Comparison of ENCODE assay signal across 24 cellular contexts in the genomic region with DNA sequence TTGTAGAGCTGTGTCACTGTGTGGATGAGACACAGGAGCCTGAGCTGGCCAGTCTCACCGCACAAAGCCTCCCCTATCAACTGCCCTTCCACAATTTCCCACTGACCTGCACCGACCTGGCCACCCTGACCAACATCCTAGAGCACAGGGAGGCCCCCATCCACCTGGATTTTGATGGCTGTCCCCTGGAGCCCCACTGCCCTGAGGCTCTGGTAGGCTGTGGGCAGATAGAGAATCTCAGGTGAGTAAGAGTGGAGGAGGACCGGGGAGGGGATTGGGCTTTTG. TPM values are rescaled to one million over a fixed set of nuclear protein-coding genes. Genes with fewer than 3 reads are reported as not detected.
A peak's percentile ranks its signal among the peaks of the same experiment; 100 is the strongest.
DNase-seq lines count a peak whose midpoint lies in the region; ATAC-seq and TF ChIP-seq lines count a peak whose summit lies in the region.
"Had no signal": no experiment of that assay in that cellular context is flagged by ENCODE, and none has a peak within 500 bp of the region (broad histone marks: within the 10 kb centered on the region; RNA-seq: fewer than 3 reads in every experiment).

No MANE protein-coding gene starts in this region.

- H4K20me1 ChIP-seq in OCI-LY7 (ENCODE audit: insufficient read depth, low read length) = no peaks in the 10 kb centered on the region

- CTCF ChIA-PET in CD4-positive, alpha-beta memory T cell (lab: Charles Lee; ENCODE audit: partially characterized antibody) = interaction anchor here (1.0 to 2.4 kb wide), 4 partner anchors 11 to 61 kb away, joined by 3 to 15 read pairs (median 6); no protein-coding TSS in a partner anchor
- CTCF ChIA-PET in naive thymus-derived CD4-positive, alpha-beta T cell (lab: Charles Lee) = interaction anchor here (4.5 kb wide), 1 partner anchor 13 kb away, joined by 28 read pairs; no protein-coding TSS in a partner anchor
- CTCF ChIA-PET in OCI-LY7 (lab: Charles Lee; ENCODE audit: unreplicated experiment) = no interaction called here

- H3K79me2 ChIP-seq in OCI-LY7 (ENCODE audit: insufficient read depth, low read depth, low read length) = no peaks in the 10 kb centered on the region

- peaks cover 80% of the 10 kb centered on the region for H3K36me3 ChIP-seq in CD4-positive, CD25-positive, alpha-beta regulatory T cell (ENCODE audit: control insufficient read depth, insufficient read depth, low read length)
- peaks cover 42% of the 10 kb centered on the region for H3K36me3 ChIP-seq in CD4-positive, alpha-beta memory T cell (ENCODE audit: insufficient read depth, low read length)
- H3K36me3 ChIP-seq in naive thymus-derived CD4-positive, alpha-beta T cell (ENCODE audit: control insufficient read depth in 2 of 3, insufficient read depth in 3 of 3, low read length in 3 of 3) = peaks cover 19 to 79% (median 22%) of the 10 kb centered on the region in 3 experiments
- H3K36me3 ChIP-seq in OCI-LY7 (ENCODE audit: insufficient read depth, low read length) = peaks cover 90% of the 10 kb centered on the region

- no peaks in the 10 kb centered on the region for H3K9me3 ChIP-seq in CD4-positive, CD25-positive, alpha-beta regulatory T cell (ENCODE audit: control insufficient read depth in 2 of 2, low read length in 2 of 2)
- no peaks in the 10 kb centered on the region for H3K9me3 ChIP-seq in CD4-positive, alpha-beta memory T cell (ENCODE audit: control insufficient read depth in 1 of 2, low read length in 2 of 2)
- no peaks in the 10 kb centered on the region for H3K9me3 ChIP-seq in naive thymus-derived CD4-positive, alpha-beta T cell (ENCODE audit: control insufficient read depth in 2 of 3, low read length in 3 of 3)
- H3K9me3 ChIP-seq in OCI-LY7 (ENCODE audit: low read length) = no peaks in the 10 kb centered on the region
- H3K9me3 ChIP-seq: lower lobe of right lung, SK-N-SH, tibial nerve had no signal

- no peak for TF ChIP-seq CTCF in OCI-LY7 (conservative IDR thresholded peaks at IDR 0.05; ENCODE audit: low read length)

- no peak overlapping the region for H3K27ac ChIP-seq in CD4-positive, CD25-positive, alpha-beta regulatory T cell (ENCODE audit: insufficient read depth, low read length, poor library complexity, severe bottlenecking)
- no peak overlapping the region for H3K27ac ChIP-seq in CD4-positive, alpha-beta memory T cell (ENCODE audit: low read depth, low read length)
- no peak overlapping the region for H3K27ac ChIP-seq in naive thymus-derived CD4-positive, alpha-beta T cell (ENCODE audit: low read depth, low read length)
- no peak overlapping the region for H3K27ac ChIP-seq in OCI-LY7 (ENCODE audit: low read depth, low read length, poor library complexity, severe bottlenecking)
- H3K27ac ChIP-seq: lower lobe of right lung, tibial nerve had no signal

- H3K4me3 Mint-ChIP-seq in CD4-positive, CD25-positive, alpha-beta regulatory T cell = peak overlapping the region in 2 of 4 donors; percentile 3 to 33
- no peak overlapping the region for H3K4me3 Mint-ChIP-seq in CD4-positive, alpha-beta memory T cell
- H3K4me3 Mint-ChIP-seq in activated T-helper 17 cell treated with anti-CD3 and anti-CD28 coated beads, Interleukin-2, amount 50 U/mL, for 72 hours = no peak overlapping the region
- peak overlapping the region in 4 of 10 donors; percentile 42 to 53 (median 46) for H3K4me3 Mint-ChIP-seq in naive thymus-derived CD4-positive, alpha-beta T cell
- H3K4me3 Mint-ChIP-seq in stimulated activated naive CD8-positive, alpha-beta T cell treated with anti-CD3 and anti-CD28 coated beads, Interleukin-15, amount 100 ng/mL, for 72 hours = no peak overlapping the region
- H3K4me3 Mint-ChIP-seq: HFFc6 had no signal

- H3K4me2 ChIP-seq in OCI-LY7 (ENCODE audit: low read length) = no peak overlapping the region
- H3K4me2 ChIP-seq: SK-N-SH had no signal

- no peak overlapping the region for H2AFZ ChIP-seq in OCI-LY7 (ENCODE audit: low read length)

- no peak for DNase-seq in CD4-positive, CD25-positive, alpha-beta regulatory T cell
- no peak for DNase-seq in CD4-positive, alpha-beta memory T cell
- no peak for DNase-seq in naive thymus-derived CD4-positive, alpha-beta T cell
- no peak for DNase-seq in OCI-LY7 (ENCODE audit: low spot score)
- DNase-seq in stimulated activated naive CD8-positive, alpha-beta T cell treated with anti-CD3 and anti-CD28 coated beads, Interleukin-15, amount 100 ng/mL, for 72 hours = no peak
- DNase-seq: activated CD4-positive, CD25-positive, alpha-beta regulatory T cell; activated gamma-delta T cell; COR-L47; DMS79; effector CD4-positive, alpha-beta T cell; foreskin melanocyte; HFFc6; NCI-H146; NCI-H524; SK-N-SH; stimulated activated naive CD8-positive, alpha-beta T cell treated with anti-CD3 and anti-CD28 coated beads, Interleukin-15, Interleukin-2, amounts not matched to agents 100 U/mL and 50 U/mL, for 24 hours; T1000 had no signal

- H3K27ac Mint-ChIP-seq in CD4-positive, CD25-positive, alpha-beta regulatory T cell = peak overlapping the region; percentile 72 to 90 (median 89)
- peak overlapping the region; percentile 44 to 89 (median 79) for H3K27ac Mint-ChIP-seq in CD4-positive, alpha-beta memory T cell
- H3K27ac Mint-ChIP-seq in activated T-helper 17 cell treated with anti-CD3 and anti-CD28 coated beads, Interleukin-2, amount 50 U/mL, for 72 hours = peak overlapping the region; percentile 58
- H3K27ac Mint-ChIP-seq in naive thymus-derived CD4-positive, alpha-beta T cell = peak overlapping the region; percentile 66 to 94 (median 86)
- peak overlapping the region in 1 of 2 donors; percentile 20 for H3K27ac Mint-ChIP-seq in stimulated activated naive CD8-positive, alpha-beta T cell treated with anti-CD3 and anti-CD28 coated beads, Interleukin-15, amount 100 ng/mL, for 72 hours
- H3K27ac Mint-ChIP-seq: HFFc6 had no signal

- POLR2A ChIA-PET in CD4-positive, alpha-beta memory T cell (lab: Charles Lee; ENCODE audit: partially characterized antibody) = interaction anchor here (0.7 to 11.9 kb wide), 5 partner anchors 12 to 65 kb away, joined by 3 to 162 read pairs (median 3); partner anchors contain the start of gene NLRC5
- POLR2A ChIA-PET in naive thymus-derived CD4-positive, alpha-beta T cell (lab: Charles Lee) = interaction anchor here (0.7 to 12.5 kb wide), 5 partner anchors 12 to 94 kb away, joined by 3 to 172 read pairs (median 5); partner anchors contain the start of gene NLRC5
- POLR2A ChIA-PET in OCI-LY7 (lab: Charles Lee) = interaction anchor here (0.7 to 1.4 kb wide), 2 partner anchors 16 to 57 kb away, joined by 3 to 6 read pairs; no protein-coding TSS in a partner anchor

- H3K9me2 ChIP-seq in OCI-LY7 (ENCODE audit: insufficient read depth, low read length) = no peaks in the 10 kb centered on the region
- H3K9me2 ChIP-seq: SK-N-SH had no signal

- H3K36me3 Mint-ChIP-seq in CD4-positive, CD25-positive, alpha-beta regulatory T cell = peaks cover 52% of the 10 kb centered on the region
- peaks cover 66 to 88% of the 10 kb centered on the region in 2 donors for H3K36me3 Mint-ChIP-seq in CD4-positive, alpha-beta memory T cell
- peaks cover 92% of the 10 kb centered on the region for H3K36me3 Mint-ChIP-seq in activated T-helper 17 cell treated with anti-CD3 and anti-CD28 coated beads, Interleukin-2, amount 50 U/mL, for 72 hours (ENCODE audit: low read depth)
- H3K36me3 Mint-ChIP-seq in naive thymus-derived CD4-positive, alpha-beta T cell = peaks cover 12 to 69% (median 42%) of the 10 kb centered on the region in 5 donors

- intact Hi-C loops in CD4-positive, alpha-beta memory T cell (cut with micrococcal nuclease) = no loop called here
- intact Hi-C loops in naive thymus-derived CD4-positive, alpha-beta T cell (cut with micrococcal nuclease) = no loop called here
- intact Hi-C loops in OCI-LY7 (cut with micrococcal nuclease; ENCODE audit: unreplicated experiment) = no loop called here

- no peak overlapping the region for H3K4me3 ChIP-seq in CD4-positive, CD25-positive, alpha-beta regulatory T cell (ENCODE audit: low read depth, low read length)
- H3K4me3 ChIP-seq in CD4-positive, alpha-beta memory T cell (ENCODE audit: low read length in 2 of 2) = no peak overlapping the region
- H3K4me3 ChIP-seq in naive thymus-derived CD4-positive, alpha-beta T cell (ENCODE audit: low read length) = no peak overlapping the region
- H3K4me3 ChIP-seq in OCI-LY7 (ENCODE audit: low read depth, low read length, poor library complexity, severe bottlenecking) = no peak overlapping the region
- H3K4me3 ChIP-seq: K562, lower lobe of right lung, skin epidermis, tibial nerve had no signal

- no peak for ATAC-seq in CD4-positive, CD25-positive, alpha-beta regulatory T cell (ENCODE audit: low read depth in 2 of 2)
- no peak for ATAC-seq in activated T-helper 17 cell treated with anti-CD3 and anti-CD28 coated beads, Interleukin-2, amount 50 U/mL, for 72 hours (replicated peaks)
- ATAC-seq in naive thymus-derived CD4-positive, alpha-beta T cell = no peak
- ATAC-seq in GM19351 (IDR thresholded peaks at IDR 0.05; ENCODE audit: unreplicated experiment) = no peak
- ATAC-seq in stimulated activated naive CD8-positive, alpha-beta T cell treated with anti-CD3 and anti-CD28 coated beads, Interleukin-15, amount 100 ng/mL, for 72 hours = no peak
- ATAC-seq: esophagus mucosa; K562; stimulated activated naive CD8-positive, alpha-beta T cell treated with anti-CD3 and anti-CD28 coated beads, Interleukin-15, Interleukin-2, amounts not matched to agents 100 U/mL and 50 U/mL, for 24 hours had no signal

- no TSS peak for BruUV-seq in OCI-LY7 (replicated peaks; lab: Mats Ljungman, UMichigan)

- no peaks in the 10 kb centered on the region for H3K9me3 Mint-ChIP-seq in CD4-positive, CD25-positive, alpha-beta regulatory T cell
- no peaks in the 10 kb centered on the region for H3K9me3 Mint-ChIP-seq in CD4-positive, alpha-beta memory T cell
- no peaks in the 10 kb centered on the region for H3K9me3 Mint-ChIP-seq in activated T-helper 17 cell treated with anti-CD3 and anti-CD28 coated beads, Interleukin-2, amount 50 U/mL, for 72 hours
- H3K9me3 Mint-ChIP-seq in naive thymus-derived CD4-positive, alpha-beta T cell = no peaks in the 10 kb centered on the region
- peaks cover 0 to 6% of the 10 kb centered on the region in 2 donors for H3K9me3 Mint-ChIP-seq in stimulated activated naive CD8-positive, alpha-beta T cell treated with anti-CD3 and anti-CD28 coated beads, Interleukin-15, amount 100 ng/mL, for 72 hours
- H3K9me3 Mint-ChIP-seq: HFFc6 had no signal

- peaks cover 8 to 89% (median 49%) of the 10 kb centered on the region in 4 donors for H3K4me1 Mint-ChIP-seq in CD4-positive, CD25-positive, alpha-beta regulatory T cell
- H3K4me1 Mint-ChIP-seq in CD4-positive, alpha-beta memory T cell = peaks cover 51 to 97% (median 78%) of the 10 kb centered on the region in 4 donors
- peaks cover 39% of the 10 kb centered on the region for H3K4me1 Mint-ChIP-seq in activated T-helper 17 cell treated with anti-CD3 and anti-CD28 coated beads, Interleukin-2, amount 50 U/mL, for 72 hours
- peaks cover 69 to 98% (median 88%) of the 10 kb centered on the region in 7 donors for H3K4me1 Mint-ChIP-seq in naive thymus-derived CD4-positive, alpha-beta T cell
- H3K4me1 Mint-ChIP-seq in stimulated activated naive CD8-positive, alpha-beta T cell treated with anti-CD3 and anti-CD28 coated beads, Interleukin-15, amount 100 ng/mL, for 72 hours = peaks cover 97% of the 10 kb centered on the region

- no peaks in the 10 kb centered on the region for H3K27me3 ChIP-seq in CD4-positive, CD25-positive, alpha-beta regulatory T cell (ENCODE audit: control insufficient read depth, insufficient read depth, low read length)
- H3K27me3 ChIP-seq in CD4-positive, alpha-beta memory T cell (ENCODE audit: insufficient read depth, low read length) = no peaks in the 10 kb centered on the region
- no peaks in the 10 kb centered on the region for H3K27me3 ChIP-seq in naive thymus-derived CD4-positive, alpha-beta T cell (ENCODE audit: control insufficient read depth in 2 of 2, insufficient read depth in 2 of 2, low read length in 2 of 2)
- H3K27me3 ChIP-seq: tibial nerve had no signal

- H3K27me3 Mint-ChIP-seq in CD4-positive, CD25-positive, alpha-beta regulatory T cell = no peaks in the 10 kb centered on the region
- H3K27me3 Mint-ChIP-seq in CD4-positive, alpha-beta memory T cell = no peaks in the 10 kb centered on the region
- H3K27me3 Mint-ChIP-seq in activated T-helper 17 cell treated with anti-CD3 and anti-CD28 coated beads, Interleukin-2, amount 50 U/mL, for 72 hours = no peaks in the 10 kb centered on the region
- H3K27me3 Mint-ChIP-seq in naive thymus-derived CD4-positive, alpha-beta T cell = no peaks in the 10 kb centered on the region
- no peaks in the 10 kb centered on the region for H3K27me3 Mint-ChIP-seq in stimulated activated naive CD8-positive, alpha-beta T cell treated with anti-CD3 and anti-CD28 coated beads, Interleukin-15, amount 100 ng/mL, for 72 hours

- peaks cover 60% of the 10 kb centered on the region for H3K4me1 ChIP-seq in CD4-positive, CD25-positive, alpha-beta regulatory T cell (ENCODE audit: control insufficient read depth, insufficient read depth, low read length, poor library complexity, severe bottlenecking)
- peaks cover 94% of the 10 kb centered on the region for H3K4me1 ChIP-seq in CD4-positive, alpha-beta memory T cell (ENCODE audit: insufficient read depth, low read length)
- peaks cover 76 to 80% of the 10 kb centered on the region in 2 donors for H3K4me1 ChIP-seq in naive thymus-derived CD4-positive, alpha-beta T cell (ENCODE audit: control insufficient read depth in 2 of 2, insufficient read depth in 2 of 2, low read length in 2 of 2)
- peaks cover 12% of the 10 kb centered on the region for H3K4me1 ChIP-seq in OCI-LY7 (ENCODE audit: insufficient read depth, low read length, poor library complexity, severe bottlenecking)
- H3K4me1 ChIP-seq: lower lobe of right lung, tibial nerve had no signal

RNA-seq across cellular contexts. Expression of gene NLRC5, which starts 37.4 kb away (rescaled TPM):
- 842 TPM for total RNA-seq in CD4-positive, CD25-positive, alpha-beta regulatory T cell
- 100 to 1,000 TPM in 1 of 4 donors, 10 to 100 TPM in 3; 75.3 to 112 (median 97.2) TPM for polyA plus RNA-seq in CD4-positive, CD25-positive, alpha-beta regulatory T cell
- 100 to 1,000 TPM; 416 to 457 TPM for total RNA-seq in CD4-positive, alpha-beta memory T cell
- 100 to 1,000 TPM in 1 of 2 donors, 10 to 100 TPM in 1; 41.6 to 151 TPM for polyA plus RNA-seq in CD4-positive, alpha-beta memory T cell
- 100 to 1,000 TPM; 182 to 219 TPM for total RNA-seq in activated T-helper 17 cell treated with anti-CD3 and anti-CD28 coated beads, Interleukin-2, amount 50 U/mL, for 72 hours
- total RNA-seq in naive thymus-derived CD4-positive, alpha-beta T cell = 100 to 1,000 TPM; 380 to 615 (median 394) TPM
- polyA plus RNA-seq in naive thymus-derived CD4-positive, alpha-beta T cell = 100 to 1,000 TPM in 1 of 2 donors, 10 to 100 TPM in 1; 76.0 to 122 TPM
- total RNA-seq in OCI-LY7 (2014; rRNA removed; shearing (Covaris generic)) = 156 and 199 TPM in 2 replicates
- total RNA-seq in OCI-LY7 (2022) = 305 and 310 TPM in 2 replicates
- polyA plus RNA-seq: K562 had no signal
